18 cellular contexts compared by ENCODE assay signal in the genomic region with DNA sequence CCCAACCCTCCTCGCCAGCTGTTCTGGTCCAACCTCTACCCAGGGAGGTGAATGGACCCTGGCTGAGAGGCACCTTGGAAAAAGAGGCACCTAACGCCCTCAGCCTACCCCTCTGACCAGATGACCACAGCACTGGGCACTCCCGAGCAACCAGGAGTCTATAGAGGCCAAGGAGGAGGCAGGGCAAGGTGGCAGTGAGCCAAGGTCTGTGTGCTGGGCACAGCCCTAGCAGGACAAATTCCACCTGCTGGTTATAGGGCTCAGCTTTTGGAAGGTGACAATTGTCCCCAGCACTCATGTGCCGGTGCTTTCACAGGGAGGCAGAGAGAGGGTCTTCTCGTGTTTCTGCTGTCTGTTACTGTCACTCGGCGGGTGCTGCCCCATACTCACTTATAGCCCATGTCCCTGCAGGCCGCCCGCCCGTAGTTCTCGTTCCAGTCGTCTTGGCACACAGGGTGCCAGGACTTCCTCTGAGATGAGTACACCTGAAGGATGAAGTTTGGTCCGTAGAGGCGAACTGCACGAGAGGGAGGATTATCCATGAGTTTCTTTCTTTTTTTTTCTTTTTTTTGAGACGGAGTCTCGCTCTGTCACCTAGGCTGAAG. TPM values are rescaled to one million over a fixed set of nuclear protein-coding genes. Genes with fewer than 3 reads are reported as not detected.
"Had no signal": no experiment of that assay in that cellular context is flagged by ENCODE, and none has a peak within 500 bp of the region (broad histone marks: within the 10 kb centered on the region; RNA-seq: fewer than 3 reads in every experiment).

No MANE protein-coding gene starts in this region.

- H3K9me3 ChIP-seq: gastrocnemius medialis, heart right ventricle, sigmoid colon, tibial artery had no signal

- H3K4me3 ChIP-seq: gastrocnemius medialis, heart right ventricle, sigmoid colon, tibial artery had no signal

- H3K36me3 ChIP-seq: gastrocnemius medialis, heart right ventricle, sigmoid colon, tibial artery had no signal

- DNase-seq: activated CD4-positive, alpha-beta T cell treated with anti-CD3 and anti-CD28 coated beads for 4 hours; activated CD8-positive, alpha-beta T cell treated with anti-CD3 and anti-CD28 coated beads, Interleukin-2, amount 10 ng/mL, durations not matched to agents 7 days and 5 days; activated naive CD4-positive, alpha-beta T cell treated with anti-CD3 and anti-CD28 coated beads, Interleukin-2, amount 10 ng/mL, durations not matched to agents 7 days and 5 days; central memory CD4-positive, alpha-beta T cell; cortex of kidney; effector memory CD4-positive, alpha-beta T cell; gastrocnemius medialis; heart right ventricle; midbrain; naive thymus-derived CD8-positive, alpha-beta T cell; occipital lobe; sigmoid colon; stimulated activated CD4-positive, alpha-beta T cell treated with anti-CD3 and anti-CD28 coated beads, Interleukin-15, amount 100 ng/mL, for 24 hours; stimulated activated CD4-positive, alpha-beta T cell treated with anti-CD3 and anti-CD28 coated beads, Interleukin-4, amount 100 ng/mL, for 24 hours; T1000; tibial artery had no signal

- H3K9me3 Mint-ChIP-seq: activated naive CD4-positive, alpha-beta T cell treated with anti-CD3 and anti-CD28 coated beads, Interleukin-2, amount 10 ng/mL, durations not matched to agents 7 days and 5 days; activated T-helper 17 cell treated with anti-CD3 and anti-CD28 coated beads, Interleukin-2, amount 50 U/mL, for 72 hours; naive thymus-derived CD8-positive, alpha-beta T cell had no signal

- ATAC-seq: activated CD8-positive, alpha-beta T cell treated with anti-CD3 and anti-CD28 coated beads, Interleukin-2, amount 10 ng/mL, durations not matched to agents 7 days and 5 days; activated T-helper 17 cell treated with anti-CD3 and anti-CD28 coated beads, Interleukin-2, amount 50 U/mL, for 72 hours; gastrocnemius medialis; naive thymus-derived CD8-positive, alpha-beta T cell had no signal

- H3K4me3 Mint-ChIP-seq: activated CD8-positive, alpha-beta T cell treated with anti-CD3 and anti-CD28 coated beads, Interleukin-2, amount 10 ng/mL, durations not matched to agents 7 days and 5 days; activated naive CD4-positive, alpha-beta T cell treated with anti-CD3 and anti-CD28 coated beads, Interleukin-2, amount 10 ng/mL, durations not matched to agents 7 days and 5 days; activated T-helper 17 cell treated with anti-CD3 and anti-CD28 coated beads, Interleukin-2, amount 50 U/mL, for 72 hours; naive thymus-derived CD8-positive, alpha-beta T cell had no signal

- H3K27ac ChIP-seq: gastrocnemius medialis, heart right ventricle, sigmoid colon, tibial artery had no signal

- H3K4me1 ChIP-seq: gastrocnemius medialis, heart right ventricle had no signal

- H3K36me3 Mint-ChIP-seq: activated naive CD4-positive, alpha-beta T cell treated with anti-CD3 and anti-CD28 coated beads, Interleukin-2, amount 10 ng/mL, durations not matched to agents 7 days and 5 days; naive thymus-derived CD8-positive, alpha-beta T cell had no signal

- H3K27ac Mint-ChIP-seq: activated CD8-positive, alpha-beta T cell treated with anti-CD3 and anti-CD28 coated beads, Interleukin-2, amount 10 ng/mL, durations not matched to agents 7 days and 5 days; activated naive CD4-positive, alpha-beta T cell treated with anti-CD3 and anti-CD28 coated beads, Interleukin-2, amount 10 ng/mL, durations not matched to agents 7 days and 5 days; activated T-helper 17 cell treated with anti-CD3 and anti-CD28 coated beads, Interleukin-2, amount 50 U/mL, for 72 hours had no signal

RNA-seq across cellular contexts. Expression of a gene that starts 27.8 kb away (rescaled TPM):
- total RNA-seq: activated CD8-positive, alpha-beta T cell treated with anti-CD3 and anti-CD28 coated beads, Interleukin-2, amount 10 ng/mL, durations not matched to agents 7 days and 5 days; activated T-helper 17 cell treated with anti-CD3 and anti-CD28 coated beads, Interleukin-2, amount 50 U/mL, for 72 hours; heart right ventricle; naive thymus-derived CD8-positive, alpha-beta T cell; occipital lobe; pulmonary artery endothelial cell had no signal
- polyA plus RNA-seq: naive thymus-derived CD8-positive, alpha-beta T cell had no signal
